Comparison of ENCODE assay signal across 13 cellular contexts in the genomic region with DNA sequence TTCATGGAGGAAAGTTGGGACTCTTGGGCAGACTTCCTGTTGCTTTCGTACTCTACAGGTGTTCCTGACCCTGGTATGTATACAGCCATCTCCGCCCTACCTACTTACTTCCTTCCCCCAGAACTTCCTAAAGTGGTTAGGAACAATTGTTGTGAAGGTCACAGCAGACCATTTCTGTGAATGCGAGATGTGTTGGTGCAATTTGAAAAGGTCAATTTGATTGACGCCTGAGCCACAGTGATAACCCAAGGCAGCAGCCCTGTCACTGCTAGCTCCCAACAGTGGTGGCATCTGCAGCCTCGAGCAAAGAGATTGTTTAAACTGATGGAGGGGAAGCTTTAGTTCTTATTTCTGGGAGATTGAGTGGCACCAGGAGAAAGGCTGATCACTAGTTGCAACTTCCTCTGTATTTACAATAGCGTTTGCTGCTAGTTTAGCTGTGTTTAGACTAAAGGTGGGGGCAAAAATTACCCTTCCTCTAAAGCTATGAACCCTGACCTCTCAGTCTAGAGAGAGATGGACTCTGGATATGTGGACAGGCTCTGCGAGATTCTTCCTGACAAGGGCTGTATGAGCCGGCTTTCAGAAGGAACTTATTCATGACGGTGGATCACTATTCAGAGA.
DNase-seq lines count a peak whose midpoint lies in the region; ATAC-seq and TF ChIP-seq lines count a peak whose summit lies in the region.
"Had no signal": no experiment of that assay in that cellular context is flagged by ENCODE, and none has a peak within 500 bp of the region (broad histone marks: within the 10 kb centered on the region; RNA-seq: fewer than 3 reads in every experiment).

No MANE protein-coding gene starts in this region.

- no peak overlapping the region for H3K9ac ChIP-seq in IMR-90 (ENCODE audit: low read depth, low read length)
- no peak overlapping the region for H3K9ac ChIP-seq in liver (ENCODE audit: low read depth in 1 of 2, low read length in 2 of 2)
- H3K9ac ChIP-seq: BLaER1 had no signal

- no peaks in the 10 kb centered on the region for H3K27me3 ChIP-seq in IMR-90 (ENCODE audit: control insufficient read depth, insufficient read depth, low read length)
- no peaks in the 10 kb centered on the region for H3K27me3 ChIP-seq in liver (ENCODE audit: control insufficient read depth in 4 of 4, insufficient read depth in 4 of 4, low read length in 3 of 4)
- H3K27me3 ChIP-seq in spleen (replicated peaks in 1 of 7): no peaks in the 10 kb centered on the region
- no peaks in the 10 kb centered on the region for H3K27me3 ChIP-seq in BE2C
- H3K27me3 ChIP-seq: BLaER1 had no signal

- no peak overlapping the region for H3K56ac ChIP-seq in IMR-90 (ENCODE audit: extremely low read depth, insufficient read depth, low read length)

- in situ Hi-C loops in IMR-90 (cut with MboI; ENCODE audit: low sequenced_read_pairs): loop anchor here (5.0 kb wide), 1 partner anchor 182 kb away; no protein-coding TSS in a partner anchor

- no peak overlapping the region for H3K4me3 Mint-ChIP-seq in activated naive CD8-positive, alpha-beta T cell treated with anti-CD3 and anti-CD28 coated beads for 36 hours
- no peak overlapping the region for H3K4me3 Mint-ChIP-seq in MCF 10A (ENCODE audit: unreplicated experiment)

- no peak overlapping the region for H2AFZ ChIP-seq in IMR-90 (replicated peaks; ENCODE audit: low read length, poor library complexity)

- H3K9me3 ChIP-seq in IMR-90 (ENCODE audit: control insufficient read depth, insufficient read depth, low read length): no peaks in the 10 kb centered on the region
- H3K9me3 ChIP-seq in liver (ENCODE audit: control insufficient read depth in 4 of 4, low read length in 3 of 4): no peaks in the 10 kb centered on the region
- no peaks in the 10 kb centered on the region for H3K9me3 ChIP-seq in spleen
- no peaks in the 10 kb centered on the region for H3K9me3 ChIP-seq in BE2C
- H3K9me3 ChIP-seq: BLaER1 had no signal

- peaks cover 29% of the 10 kb centered on the region for H3K4me1 ChIP-seq in IMR-90 (ENCODE audit: control insufficient read depth, insufficient read depth, low read length)
- peaks cover 9 to 50% (median 40%) of the 10 kb centered on the region in 4 donors for H3K4me1 ChIP-seq in liver (ENCODE audit: control insufficient read depth in 4 of 4, insufficient read depth in 4 of 4, low read length in 3 of 4)
- peaks cover 15 to 69% (median 46%) of the 10 kb centered on the region in 6 donors for H3K4me1 ChIP-seq in spleen
- no peaks in the 10 kb centered on the region for H3K4me1 ChIP-seq in BE2C

- peaks cover 36% of the 10 kb centered on the region for H3K4me1 Mint-ChIP-seq in activated naive CD8-positive, alpha-beta T cell treated with anti-CD3 and anti-CD28 coated beads for 36 hours
- peaks cover 30% of the 10 kb centered on the region for H3K4me1 Mint-ChIP-seq in MCF 10A (ENCODE audit: insufficient read depth, unreplicated experiment)

- no peak overlapping the region for H3K18ac ChIP-seq in IMR-90 (ENCODE audit: low read depth, low read length)

- peaks cover 0 to 19% of the 10 kb centered on the region in 2 experiments; a peak in 2 of 4 replicates for H3K79me1 ChIP-seq in IMR-90 (ENCODE audit: low read depth in 1 of 2, low read length in 2 of 2)

- no peak for ATAC-seq in IMR-90 (ENCODE audit: low read depth)

- TF ChIP-seq CTCF in IMR-90 (conservative IDR thresholded peaks at IDR 0.05; ENCODE audit: low read depth, low read length): no peak
- no peak for TF ChIP-seq CTCF in liver (IDR thresholded peaks at IDR 0.05; ENCODE audit: low read depth, low read length, missing input control)
- no peak for TF ChIP-seq CTCF in spleen (IDR thresholded peaks at IDR 0.05 in 8 of 11, conservative IDR thresholded peaks at IDR 0.05 in 3 of 11)
- no peak for TF ChIP-seq CTCF in BE2C (IDR thresholded peaks at IDR 0.05; ENCODE audit: low read depth, low read length)
- TF ChIP-seq CTCF in MCF 10A (IDR thresholded peaks at IDR 0.05; ENCODE audit: unreplicated experiment): no peak

- POLR2A ChIA-PET in IMR-90 (lab: Charles Lee; ENCODE audit: unreplicated experiment) (no interaction called here), MCF 10A (lab: Yijun Ruan, JAX) (interaction anchor here (0.6 to 1.4 kb wide), 2 partner anchors 182 to 220 kb away, joined by 3 to 6 read pairs; no protein-coding TSS in a partner anchor)

- no peak for TF ChIP-seq POLR2A in IMR-90 (IDR thresholded peaks at IDR 0.05; ENCODE audit: low read depth, low read length)
- no peak for TF ChIP-seq POLR2A in spleen (IDR thresholded peaks at IDR 0.05)

- H3K4me3 ChIP-seq in IMR-90 (ENCODE audit: insufficient read depth, low read depth, low read length) (no peak overlapping the region), liver (ENCODE audit: low read depth in 1 of 3, low read length in 3 of 3) (no peak overlapping the region), spleen (no peak overlapping the region), BE2C (ENCODE audit: low read depth, low read length) (no peak overlapping the region)
- H3K4me3 ChIP-seq: BLaER1 had no signal

- H2BK5ac ChIP-seq in IMR-90 (ENCODE audit: low read depth, low read length, poor library complexity, severe bottlenecking): no peak overlapping the region

- H2AK9ac ChIP-seq in IMR-90 (replicated peaks; ENCODE audit: low read depth, low read length, poor library complexity): peak overlapping the region; percentile 5

- H3K9me1 ChIP-seq in IMR-90 (ENCODE audit: insufficient read depth, low read length): peaks cover 26% of the 10 kb centered on the region

- H3K9me3 Mint-ChIP-seq in activated naive CD8-positive, alpha-beta T cell treated with anti-CD3 and anti-CD28 coated beads for 36 hours: no peaks in the 10 kb centered on the region
- H3K9me3 Mint-ChIP-seq in MCF 10A (ENCODE audit: unreplicated experiment): no peaks in the 10 kb centered on the region

- H3K4me2 ChIP-seq in IMR-90 (ENCODE audit: low read depth, low read length): no peak overlapping the region
- H3K4me2 ChIP-seq: BLaER1 had no signal

- no peak overlapping the region for H3K27ac ChIP-seq in IMR-90 (ENCODE audit: insufficient read depth, low read length)
- no peak overlapping the region for H3K27ac ChIP-seq in liver (ENCODE audit: low read depth in 1 of 2, low read length in 2 of 2)
- H3K27ac ChIP-seq in spleen: peak overlapping the region in 5 of 8 donors; percentile 23 to 65 (median 31)
- H3K27ac ChIP-seq: BLaER1 had no signal

- H3K14ac ChIP-seq in IMR-90 (replicated peaks; ENCODE audit: low read depth, low read length): peak overlapping the region; percentile 43; the same call in 1 of the 2 replicates

- peak overlapping the region; percentile 16; the same call in 1 of the 2 replicates for H2BK120ac ChIP-seq in IMR-90 (ENCODE audit: low read depth, low read length)

- H3K27me3 Mint-ChIP-seq in activated naive CD8-positive, alpha-beta T cell treated with anti-CD3 and anti-CD28 coated beads for 36 hours: no peaks in the 10 kb centered on the region
- H3K27me3 Mint-ChIP-seq in MCF 10A (ENCODE audit: insufficient read depth, unreplicated experiment): no peaks in the 10 kb centered on the region

- H3K4ac ChIP-seq in IMR-90 (ENCODE audit: low read depth, low read length): peak overlapping the region; percentile 29; the same call in 1 of the 2 replicates

- peak overlapping the region; percentile 37; the same call in 1 of the 2 replicates for H2BK20ac ChIP-seq in IMR-90 (ENCODE audit: low read depth, low read length)

- WGBS in IMR-90 (ENCODE audit: extremely low coverage in 2 of 2, insufficient read length in 1 of 2), 2 experiments: 81% methylated on average over 3 of the region's 9 CpGs; no CpG with 5 or more reads in 1 of the 2 experiments
- 52% methylated on average over 9 of the region's 9 CpGs for WGBS in liver
- WGBS in spleen, 5 donors: 49 to 60% (median 57%) methylated on average over 9 of the region's 9 CpGs

- peak overlapping the region; percentile 47 for H4K91ac ChIP-seq in IMR-90 (ENCODE audit: insufficient read depth, low read depth, low read length)

- peak overlapping the region; percentile 16 for H3K27ac Mint-ChIP-seq in activated naive CD8-positive, alpha-beta T cell treated with anti-CD3 and anti-CD28 coated beads for 36 hours
- H3K27ac Mint-ChIP-seq in MCF 10A (ENCODE audit: low read depth, unreplicated experiment): no peak overlapping the region

- TF ChIP-seq RAD21 in IMR-90 (IDR thresholded peaks at IDR 0.05; ENCODE audit: low read length): no peak
- TF ChIP-seq RAD21 in liver (IDR thresholded peaks at IDR 0.05): peak in 1 of 2 donors; percentile 13

- H2AK5ac ChIP-seq in IMR-90 (ENCODE audit: low read depth, low read length): peak overlapping the region; percentile 72; the same call in 1 of the 2 replicates

- no peak overlapping the region for H4K5ac ChIP-seq in IMR-90 (ENCODE audit: low read depth, low read length)

- peaks cover 4% of the 10 kb centered on the region for H3K36me3 Mint-ChIP-seq in activated naive CD8-positive, alpha-beta T cell treated with anti-CD3 and anti-CD28 coated beads for 36 hours
- H3K36me3 Mint-ChIP-seq in MCF 10A (ENCODE audit: insufficient read depth, unreplicated experiment): no peaks in the 10 kb centered on the region

- no peaks in the 10 kb centered on the region for H4K20me1 ChIP-seq in IMR-90 (ENCODE audit: insufficient read depth, low read length)
- H4K20me1 ChIP-seq: BLaER1 had no signal

- BruUV-seq in IMR-90 (replicated peaks; lab: Mats Ljungman, UMichigan) (no TSS peak), MCF 10A (replicated peaks; lab: Mats Ljungman, UMichigan) (no TSS peak)

- H3K23ac ChIP-seq in IMR-90 (ENCODE audit: low read depth, low read length): no peak overlapping the region

- H3K36me3 ChIP-seq in IMR-90 (ENCODE audit: control insufficient read depth, insufficient read depth, low read length) (no peaks in the 10 kb centered on the region), liver (ENCODE audit: control insufficient read depth in 4 of 4, insufficient read depth in 3 of 4, low read depth in 1 of 4, low read length in 3 of 4) (no peaks in the 10 kb centered on the region), spleen (no peaks in the 10 kb centered on the region), BE2C (no peaks in the 10 kb centered on the region)
- H3K36me3 ChIP-seq: BLaER1 had no signal

- intact Hi-C loops in IMR-90 (cut with micrococcal nuclease): no loop called here
- intact Hi-C loops in spleen (cut with DNase I; ENCODE audit: low total_unique reads): no loop called here
- intact Hi-C loops in MCF 10A (cut with micrococcal nuclease): no loop called here

- DNase-seq in IMR-90 (no peak), spleen (no peak), BE2C (no peak), superior temporal gyrus (ENCODE audit: extremely low spot score) (no peak), MCF 10A (ENCODE audit: unreplicated experiment) (no peak)
- DNase-seq in activated naive CD8-positive, alpha-beta T cell treated with anti-CD3 and anti-CD28 coated beads for 36 hours: no peak
- DNase-seq: activated CD8-positive, alpha-beta memory T cell treated with anti-CD3 and anti-CD28 coated beads, Interleukin-2, amount 50 U/mL, for 4 hours; GF-D8; NCI-H1930; NCI-H510A; SHP77 had no signal

- H2BK15ac ChIP-seq in IMR-90 (ENCODE audit: low read depth, low read length): peak overlapping the region; percentile 84; the same call in 2 of the 3 replicates

- dilution Hi-C loops in IMR-90 (cut with HindIII; ENCODE audit: low sequenced_read_pairs, unreplicated experiment): no loop called here

- CTCF ChIA-PET in IMR-90 (lab: Yijun Ruan, JAX): interaction anchor here (1.3 kb wide), 2 partner anchors 79 to 215 kb away, joined by 3 to 5 read pairs; no protein-coding TSS in a partner anchor
- CTCF ChIA-PET in MCF 10A (lab: Yijun Ruan, JAX): interaction anchor here (0.6 to 9.6 kb wide), 6 partner anchors 10 to 346 kb away, joined by 3 to 116 read pairs (median 3); a partner anchor contains a TSS

- peak overlapping the region in 1 of 2 experiments; percentile 23; a peak in 1 of 4 replicates for H4K8ac ChIP-seq in IMR-90 (ENCODE audit: low read depth in 2 of 2, low read length in 2 of 2)

Comparison
In these comparisons a context has a peak if more than half of its experiments do, and no peak if none do; other contexts are left out.
1. H3K27ac ChIP-seq: peak in spleen (5 of 8); none in IMR-90 (single experiment) and liver (0 of 2).